8 cellular contexts compared by ENCODE assay signal in genomic region chr17:59366773-59367656, GRCh38. TPM values are rescaled to one million over a fixed set of nuclear protein-coding genes. Genes with fewer than 3 reads are reported as not detected.
DNase-seq lines count a peak whose midpoint lies in the region; ATAC-seq and TF ChIP-seq lines count a peak whose summit lies in the region.

No MANE protein-coding gene starts in this region.

- POLR2A ChIA-PET in CD8-positive, alpha-beta memory T cell (lab: Charles Lee), result no interaction called here

- no peaks in the 10 kb centered on the region for H3K27me3 ChIP-seq in CD8-positive, alpha-beta memory T cell (ENCODE audit: insufficient read depth, low read length, poor library complexity, severe bottlenecking)
- no peaks in the 10 kb centered on the region for H3K27me3 ChIP-seq in vagina

- H3K4me3 Mint-ChIP-seq in CD8-positive, alpha-beta memory T cell, result peak overlapping the region in 2 of 7 donors; percentile 1 to 39
- H3K4me3 Mint-ChIP-seq in chondrocyte (ENCODE audit: unreplicated experiment), result peak overlapping the region; percentile 38
- H3K4me3 Mint-ChIP-seq in memory B cell, result no peak overlapping the region

- no peaks in the 10 kb centered on the region for H3K27me3 Mint-ChIP-seq in CD8-positive, alpha-beta memory T cell
- H3K27me3 Mint-ChIP-seq in chondrocyte (ENCODE audit: low read depth) (no peaks in the 10 kb centered on the region), memory B cell (no peaks in the 10 kb centered on the region)

- ATAC-seq in memory B cell (ENCODE audit: low read depth) (no peak), HG02885 (IDR thresholded peaks at IDR 0.05; ENCODE audit: poor library complexity, unreplicated experiment) (no peak), GM19328 (IDR thresholded peaks at IDR 0.05; ENCODE audit: unreplicated experiment) (no peak), HG03521 (IDR thresholded peaks at IDR 0.05; ENCODE audit: unreplicated experiment) (no peak)

- peaks cover 0 to 5% (median 5%) of the 10 kb centered on the region in 3 donors for H3K36me3 Mint-ChIP-seq in CD8-positive, alpha-beta memory T cell
- H3K36me3 Mint-ChIP-seq in chondrocyte (ENCODE audit: low read depth) (peaks cover 3% of the 10 kb centered on the region), memory B cell (peaks cover 12% of the 10 kb centered on the region)

- H3K9me3 Mint-ChIP-seq in CD8-positive, alpha-beta memory T cell, result no peaks in the 10 kb centered on the region
- H3K9me3 Mint-ChIP-seq in chondrocyte (ENCODE audit: low read depth), result no peaks in the 10 kb centered on the region
- no peaks in the 10 kb centered on the region for H3K9me3 Mint-ChIP-seq in memory B cell

- H3K9me3 ChIP-seq in CD8-positive, alpha-beta memory T cell (ENCODE audit: low read length), result no peaks in the 10 kb centered on the region
- H3K9me3 ChIP-seq in vagina, result no peaks in the 10 kb centered on the region

- TF ChIP-seq CTCF in chondrocyte (IDR thresholded peaks at IDR 0.05), result no peak
- TF ChIP-seq CTCF in vagina (IDR thresholded peaks at IDR 0.05), result no peak

- no peaks in the 10 kb centered on the region for H3K36me3 ChIP-seq in CD8-positive, alpha-beta memory T cell (ENCODE audit: insufficient read depth, low read length)
- no peaks in the 10 kb centered on the region for H3K36me3 ChIP-seq in vagina

- H3K4me1 ChIP-seq in CD8-positive, alpha-beta memory T cell (ENCODE audit: insufficient read depth, low read length), result peaks cover 79% of the 10 kb centered on the region
- H3K4me1 ChIP-seq in vagina, result peaks cover 97% of the 10 kb centered on the region

- no peak for DNase-seq in CD8-positive, alpha-beta memory T cell
- DNase-seq in NCI-H1694 treated with DMSO at 0.1 percent for 48 hours (lab: John Stamatoyannopoulos, UW), result peak; percentile 60
- DNase-seq in chondrocyte (ENCODE audit: low spot score), result no peak
- no peak for DNase-seq in memory B cell (ENCODE audit: low spot score in 2 of 2)
- DNase-seq in vagina (ENCODE audit: extremely low spot score in 2 of 2), result no peak

- H3K4me3 ChIP-seq in CD8-positive, alpha-beta memory T cell (ENCODE audit: low read length), result no peak overlapping the region
- no peak overlapping the region for H3K4me3 ChIP-seq in vagina

- H3K4me1 Mint-ChIP-seq in CD8-positive, alpha-beta memory T cell, result peaks cover 69 to 91% (median 79%) of the 10 kb centered on the region in 3 donors
- H3K4me1 Mint-ChIP-seq in chondrocyte (ENCODE audit: low read depth), result peaks cover 91% of the 10 kb centered on the region
- peaks cover 49% of the 10 kb centered on the region for H3K4me1 Mint-ChIP-seq in memory B cell

- H3K27ac Mint-ChIP-seq in CD8-positive, alpha-beta memory T cell, result peak overlapping the region in 7 of 8 donors; percentile 36 to 90 (median 81)
- H3K27ac Mint-ChIP-seq in chondrocyte (ENCODE audit: unreplicated experiment) (peak overlapping the region; percentile 97), memory B cell (peak overlapping the region; percentile 76)

- intact Hi-C loops in vagina (cut with DNase I), result no loop called here

- CTCF ChIA-PET in CD8-positive, alpha-beta memory T cell (lab: Charles Lee), result interaction anchor here (0.9 to 1.8 kb wide), 3 partner anchors 34 to 75 kb away, joined by 3 to 4 read pairs (median 3); no protein-coding TSS in a partner anchor

- H3K27ac ChIP-seq in CD8-positive, alpha-beta memory T cell (ENCODE audit: low read depth, low read length), result no peak overlapping the region
- peak overlapping the region; percentile 87 for H3K27ac ChIP-seq in vagina

- no peak for TF ChIP-seq POLR2A in vagina (IDR thresholded peaks at IDR 0.05)

RNA-seq across cellular contexts. Expression of gene YPEL2, which starts 35.6 kb away (rescaled TPM):
- 1 to 10 TPM; 6.7 to 7.6 TPM for total RNA-seq in CD8-positive, alpha-beta memory T cell
- polyA plus RNA-seq in CD8-positive, alpha-beta memory T cell, result 21.0 TPM
- 41.9 to 52.2 TPM (median 52.1 TPM) in 3 replicates for total RNA-seq in chondrocyte
- 16.7 TPM for total RNA-seq in vagina
